11 cellular contexts compared by ENCODE assay signal in genomic region chr7:266851-267840, GRCh38. TPM values are rescaled to one million over a fixed set of nuclear protein-coding genes. Genes with fewer than 3 reads are reported as not detected.
A peak's percentile ranks its signal among the peaks of the same experiment; 100 is the strongest.
DNase-seq lines count a peak whose midpoint lies in the region; ATAC-seq and TF ChIP-seq lines count a peak whose summit lies in the region.
"Had no signal": no experiment of that assay in that cellular context is flagged by ENCODE, and none has a peak within 500 bp of the region (broad histone marks: within the 10 kb centered on the region; RNA-seq: fewer than 3 reads in every experiment).

No MANE protein-coding gene starts in this region.

- POLR2A ChIA-PET in activated CD4-positive, alpha-beta T cell treated with anti-CD3 and anti-CD28 coated beads for 36 hours (lab: Charles Lee), result interaction anchor here (0.6 kb wide), 1 partner anchor 707 kb away, joined by 3 read pairs; no protein-coding TSS in a partner anchor
- POLR2A ChIA-PET in activated CD8-positive, alpha-beta T cell treated with anti-CD3 and anti-CD28 coated beads for 36 hours (lab: Charles Lee), result no interaction called here

- no peak for ATAC-seq in activated CD4-positive, alpha-beta T cell treated with anti-CD3 and anti-CD28 coated beads for 36 hours
- ATAC-seq in activated CD8-positive, alpha-beta T cell treated with anti-CD3 and anti-CD28 coated beads for 36 hours, result no peak

- CTCF ChIA-PET in activated CD4-positive, alpha-beta T cell treated with anti-CD3 and anti-CD28 coated beads for 36 hours (lab: Charles Lee), result interaction anchor here (0.6 kb wide), 1 partner anchor 572 kb away, joined by 3 read pairs; no protein-coding TSS in a partner anchor
- CTCF ChIA-PET in activated CD8-positive, alpha-beta T cell treated with anti-CD3 and anti-CD28 coated beads for 36 hours (lab: Charles Lee), result no interaction called here

- intact Hi-C loops in activated CD4-positive, alpha-beta T cell treated with anti-CD3 and anti-CD28 coated beads for 36 hours (cut with DNase I, micrococcal nuclease), result no loop called here
- intact Hi-C loops in activated CD8-positive, alpha-beta T cell treated with anti-CD3 and anti-CD28 coated beads for 36 hours (cut with micrococcal nuclease), result no loop called here

- H3K9me3 Mint-ChIP-seq in activated CD4-positive, alpha-beta T cell treated with anti-CD3 and anti-CD28 coated beads for 36 hours (ENCODE audit: low read depth), result peaks cover 5% of the 10 kb centered on the region
- no peaks in the 10 kb centered on the region for H3K9me3 Mint-ChIP-seq in activated CD8-positive, alpha-beta T cell treated with anti-CD3 and anti-CD28 coated beads for 36 hours
- H3K9me3 Mint-ChIP-seq in type B pancreatic cell, result no peaks in the 10 kb centered on the region

- no peak overlapping the region for H3K4me3 Mint-ChIP-seq in activated CD4-positive, alpha-beta T cell treated with anti-CD3 and anti-CD28 coated beads for 36 hours
- no peak overlapping the region for H3K4me3 Mint-ChIP-seq in activated CD8-positive, alpha-beta T cell treated with anti-CD3 and anti-CD28 coated beads for 36 hours
- no peak overlapping the region for H3K4me3 Mint-ChIP-seq in type B pancreatic cell
- H3K4me3 Mint-ChIP-seq: activated CD4-positive, alpha-beta T cell treated with anti-CD3 and anti-CD28 coated beads, Interleukin-2, amount 10 ng/mL, durations not matched to agents 7 days and 5 days had no signal

- peak; percentile 32 for DNase-seq in activated CD4-positive, alpha-beta T cell treated with anti-CD3 and anti-CD28 coated beads for 36 hours
- no peak for DNase-seq in activated CD4-positive, alpha-beta T cell treated with anti-CD3 and anti-CD28 coated beads, Interleukin-2, amount 50 U/mL, for 48 hours
- DNase-seq in activated CD8-positive, alpha-beta T cell treated with anti-CD3 and anti-CD28 coated beads for 36 hours, result peak; percentile 13
- DNase-seq in iPS-NIHi11 (ENCODE audit: low spot score), result peak; percentile 96
- no peak for DNase-seq in type B pancreatic cell (ENCODE audit: extremely low spot score, unreplicated experiment)
- DNase-seq in SW480 (ENCODE audit: low spot score), result no peak
- no peak for DNase-seq in activated gamma-delta T cell (lab: John Stamatoyannopoulos, UW)
- DNase-seq in activated CD4-positive, CD25-positive, alpha-beta regulatory T cell (lab: John Stamatoyannopoulos, UW), result no peak
- DNase-seq: activated CD4-positive, alpha-beta T cell treated with anti-CD3 and anti-CD28 coated beads, Interleukin-2, amount 10 ng/mL, durations not matched to agents 7 days and 5 days had no signal

- H3K4me1 Mint-ChIP-seq in activated CD4-positive, alpha-beta T cell treated with anti-CD3 and anti-CD28 coated beads for 36 hours, result no peaks in the 10 kb centered on the region
- H3K4me1 Mint-ChIP-seq in activated CD8-positive, alpha-beta T cell treated with anti-CD3 and anti-CD28 coated beads for 36 hours (ENCODE audit: low read depth), result peaks cover 2% of the 10 kb centered on the region
- H3K4me1 Mint-ChIP-seq in type B pancreatic cell (ENCODE audit: unreplicated experiment), result no peaks in the 10 kb centered on the region
- H3K4me1 Mint-ChIP-seq: activated CD4-positive, alpha-beta T cell treated with anti-CD3 and anti-CD28 coated beads, Interleukin-2, amount 10 ng/mL, durations not matched to agents 7 days and 5 days had no signal

- no peak for TF ChIP-seq CTCF in activated CD8-positive, alpha-beta T cell treated with anti-CD3 and anti-CD28 coated beads for 36 hours (IDR thresholded peaks at IDR 0.05)
- TF ChIP-seq CTCF in type B pancreatic cell (conservative IDR thresholded peaks at IDR 0.05), result peak; percentile 64

- H3K27ac Mint-ChIP-seq in activated CD4-positive, alpha-beta T cell treated with anti-CD3 and anti-CD28 coated beads for 36 hours, result no peak overlapping the region
- H3K27ac Mint-ChIP-seq in activated CD8-positive, alpha-beta T cell treated with anti-CD3 and anti-CD28 coated beads for 36 hours, result no peak overlapping the region
- H3K27ac Mint-ChIP-seq in type B pancreatic cell, result no peak overlapping the region
- H3K27ac Mint-ChIP-seq: activated CD4-positive, alpha-beta T cell treated with anti-CD3 and anti-CD28 coated beads, Interleukin-2, amount 10 ng/mL, durations not matched to agents 7 days and 5 days had no signal

- no peaks in the 10 kb centered on the region for H3K27me3 Mint-ChIP-seq in activated CD4-positive, alpha-beta T cell treated with anti-CD3 and anti-CD28 coated beads for 36 hours
- no peaks in the 10 kb centered on the region for H3K27me3 Mint-ChIP-seq in activated CD8-positive, alpha-beta T cell treated with anti-CD3 and anti-CD28 coated beads for 36 hours
- peaks cover 9% of the 10 kb centered on the region for H3K27me3 Mint-ChIP-seq in type B pancreatic cell
- H3K27me3 Mint-ChIP-seq: activated CD4-positive, alpha-beta T cell treated with anti-CD3 and anti-CD28 coated beads, Interleukin-2, amount 10 ng/mL, durations not matched to agents 7 days and 5 days had no signal

- H3K36me3 Mint-ChIP-seq in activated CD4-positive, alpha-beta T cell treated with anti-CD3 and anti-CD28 coated beads for 36 hours (ENCODE audit: low read depth), result no peaks in the 10 kb centered on the region
- H3K36me3 Mint-ChIP-seq in activated CD8-positive, alpha-beta T cell treated with anti-CD3 and anti-CD28 coated beads for 36 hours (ENCODE audit: low read depth), result no peaks in the 10 kb centered on the region
- H3K36me3 Mint-ChIP-seq in type B pancreatic cell, result no peaks in the 10 kb centered on the region
- H3K36me3 Mint-ChIP-seq: CD8-positive, alpha-beta memory T cell had no signal

RNA-seq across cellular contexts. Expression of gene FOXL3, which starts 22.8 kb away (rescaled TPM):
- not detected for total RNA-seq in activated CD4-positive, alpha-beta T cell treated with anti-CD3 and anti-CD28 coated beads for 36 hours
- total RNA-seq in activated CD8-positive, alpha-beta T cell treated with anti-CD3 and anti-CD28 coated beads for 36 hours, result not detected
- total RNA-seq in type B pancreatic cell (ENCODE audit: low replicate concordance), result not detected in 2 replicates
- total RNA-seq: activated CD4-positive, alpha-beta T cell treated with anti-CD3 and anti-CD28 coated beads, Interleukin-2, amount 10 ng/mL, durations not matched to agents 7 days and 5 days; CD8-positive, alpha-beta memory T cell; NCI-H460 had no signal

Comparison
In these comparisons a context has a peak if more than half of its experiments do, and no peak if none do; other contexts are left out.
1. DNase-seq: peak in activated CD4-positive, alpha-beta T cell treated with anti-CD3 and anti-CD28 coated beads for 36 hours (single experiment), activated CD8-positive, alpha-beta T cell treated with anti-CD3 and anti-CD28 coated beads for 36 hours (single experiment) and iPS-NIHi11 (single experiment); none in activated CD4-positive, alpha-beta T cell treated with anti-CD3 and anti-CD28 coated beads, Interleukin-2, amount 50 U/mL, for 48 hours (0 of 2), type B pancreatic cell (single experiment), SW480 (single experiment), activated gamma-delta T cell (single experiment) and activated CD4-positive, CD25-positive, alpha-beta regulatory T cell (0 of 4).